Comparison of ENCODE assay signal across 8 cellular contexts in the genomic region with DNA sequence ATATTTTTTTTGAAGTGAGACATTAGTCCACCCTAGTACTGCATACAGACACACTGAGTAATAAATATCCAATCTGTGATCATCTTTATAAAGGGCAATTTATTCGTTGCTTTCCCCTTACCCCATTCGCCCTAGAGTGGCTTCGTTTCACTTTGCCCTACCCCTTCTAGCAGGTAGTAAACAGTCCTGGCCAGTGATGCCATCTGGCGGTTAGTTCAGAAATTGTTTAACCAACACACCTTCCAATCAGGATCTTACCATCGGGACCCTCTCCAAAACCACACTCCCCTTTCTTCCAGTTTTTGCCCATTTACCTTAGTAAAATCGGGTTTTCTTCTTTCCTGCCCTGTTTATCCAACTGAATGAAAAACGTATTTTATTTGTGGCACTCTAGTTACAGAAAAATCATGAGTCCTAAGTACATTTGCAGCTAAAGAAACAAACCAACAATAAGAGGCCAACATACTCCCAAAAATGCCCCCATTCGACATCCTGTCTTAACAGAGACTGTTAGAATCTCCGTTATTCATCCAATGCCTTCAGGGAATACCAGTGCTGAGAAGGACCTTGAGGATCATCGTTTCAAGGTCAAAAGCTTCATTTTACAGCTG. TPM values are rescaled to one million over a fixed set of nuclear protein-coding genes. Genes with fewer than 3 reads are reported as not detected.
DNase-seq lines count a peak whose midpoint lies in the region; ATAC-seq, FAIRE-seq and TF ChIP-seq lines count a peak whose summit lies in the region.

No MANE protein-coding gene starts in this region.

- no peaks in the 10 kb centered on the region for H3K9me3 ChIP-seq in WERI-Rb-1 (ENCODE audit: severe bottlenecking)

- peak; percentile 33 for ATAC-seq in HG02973 (IDR thresholded peaks at IDR 0.05; ENCODE audit: unreplicated experiment)

- H3K36me3 ChIP-seq in WERI-Rb-1 (peaks cover 16% of the 10 kb centered on the region), bronchial epithelial cell (ENCODE audit: control insufficient read depth, insufficient read depth, low read length) (peaks cover 2% of the 10 kb centered on the region)

- TF ChIP-seq CTCF in WERI-Rb-1 (IDR thresholded peaks at IDR 0.05; ENCODE audit: low read depth, low read length), result peak; percentile 73
- TF ChIP-seq CTCF in bronchial epithelial cell (IDR thresholded peaks at IDR 0.05; ENCODE audit: insufficient read depth, low read length, severe bottlenecking), result peak; percentile 72

- FAIRE-seq in bronchial epithelial cell (lab: Jason Lieb, UNC), result no peak
- FAIRE-seq in islet of Langerhans (lab: Jason Lieb, UNC), result peak; percentile 83

- H3K27ac ChIP-seq in WERI-Rb-1, result no peak overlapping the region

- DNase-seq in SHP77 (lab: John Stamatoyannopoulos, UW) (peak; percentile 24 to 52), SHP77 treated with DMSO at 0.1 percent for 48 hours (lab: John Stamatoyannopoulos, UW) (no peak), NCI-H2029 treated with DMSO at 0.1 percent for 48 hours (lab: John Stamatoyannopoulos, UW) (peak; percentile 69), WERI-Rb-1 (peak; percentile 79), bronchial epithelial cell (ENCODE audit: low read depth) (peak; percentile 70)
- DNase-seq in stimulated activated CD4-positive, alpha-beta T cell treated with anti-CD3 and anti-CD28 coated beads, Interleukin-15, amount 100 ng/mL, for 24 hours, result peak; percentile 77

- H3K4me3 ChIP-seq in WERI-Rb-1 (ENCODE audit: low read depth, low read length) (no peak overlapping the region), bronchial epithelial cell (ENCODE audit: low read depth, low read length) (no peak overlapping the region)

- H3K27me3 ChIP-seq in WERI-Rb-1 (ENCODE audit: insufficient read depth, low read depth, severe bottlenecking) (no peaks in the 10 kb centered on the region), bronchial epithelial cell (ENCODE audit: control insufficient read depth, insufficient read depth, low read length) (no peaks in the 10 kb centered on the region)

RNA-seq across cellular contexts. Expression of a gene that starts 2.2 kb away (rescaled TPM):
- total RNA-seq in bronchial epithelial cell, result 91.1 and 97.3 TPM in 2 replicates
